Comparison of ENCODE assay signal across 20 cellular contexts in genomic region chr3:62955126-62955525, GRCh38.
A peak's percentile ranks its signal among the peaks of the same experiment; 100 is the strongest.
DNase-seq lines count a peak whose midpoint lies in the region; ATAC-seq, FAIRE-seq and TF ChIP-seq lines count a peak whose summit lies in the region.
"Had no signal": no experiment of that assay in that cellular context is flagged by ENCODE, and none has a peak within 500 bp of the region (broad histone marks: within the 10 kb centered on the region; RNA-seq: fewer than 3 reads in every experiment).

No MANE protein-coding gene starts in this region.

- intact Hi-C loops in Calu3 (cut with micrococcal nuclease; ENCODE audit: unreplicated experiment), result no loop called here

- no peaks in the 10 kb centered on the region for H3K27me3 Mint-ChIP-seq in Calu3 (ENCODE audit: unreplicated experiment)
- H3K27me3 Mint-ChIP-seq: B cell had no signal

- H3K27me3 ChIP-seq in OCI-LY3 (ENCODE audit: low read depth, low read length) (no peaks in the 10 kb centered on the region), iPS-20b (ENCODE audit: insufficient read depth, low read length) (no peaks in the 10 kb centered on the region)

- no peaks in the 10 kb centered on the region for H3K4me1 Mint-ChIP-seq in Calu3 (ENCODE audit: low read depth, unreplicated experiment)
- H3K4me1 Mint-ChIP-seq: B cell had no signal

- CTCF ChIA-PET in Calu3 (lab: Charles Lee), result no interaction called here

- peak; percentile 66 for DNase-seq in NCI-H146 (lab: John Stamatoyannopoulos, UW)
- no peak for DNase-seq in GM19239 (ENCODE audit: insufficient read length, low spot score)
- DNase-seq in Calu3, result no peak
- DNase-seq: COR-L47, GDM1, HFFc6, IMR-90, NCI-H1417, NCI-H1930, NCI-H2171, NCI-H526 treated with DMSO at 0.1 percent for 48 hours, SW 1271 had no signal

- no peaks in the 10 kb centered on the region for H3K9me3 ChIP-seq in OCI-LY3 (ENCODE audit: insufficient read depth, low read length)
- H3K9me3 ChIP-seq in iPS-20b (ENCODE audit: insufficient read depth, low read depth, low read length), result no peaks in the 10 kb centered on the region

- H3K4me2 ChIP-seq in OCI-LY3 (ENCODE audit: low read length), result peak overlapping the region; percentile 45

- no peak overlapping the region for H3K27ac Mint-ChIP-seq in Calu3 (ENCODE audit: unreplicated experiment)
- H3K27ac Mint-ChIP-seq: B cell, HFFc6 had no signal

- no peak for FAIRE-seq in GM19239 (lab: Jason Lieb, UNC)

- no peak overlapping the region for H2AFZ ChIP-seq in OCI-LY3 (ENCODE audit: low read depth, low read length)

- no peaks in the 10 kb centered on the region for H4K20me1 ChIP-seq in OCI-LY3 (ENCODE audit: insufficient read depth, low read length)

- ATAC-seq in GM18511 (IDR thresholded peaks at IDR 0.05; ENCODE audit: unreplicated experiment), result peak; percentile 5
- ATAC-seq in GM18868 (IDR thresholded peaks at IDR 0.05; ENCODE audit: unreplicated experiment), result no peak
- ATAC-seq in GM18502 (IDR thresholded peaks at IDR 0.05; ENCODE audit: poor library complexity, unreplicated experiment), result no peak
- ATAC-seq: Panc1 had no signal

- no peak overlapping the region for H3K4me3 Mint-ChIP-seq in Calu3 (ENCODE audit: low read depth, unreplicated experiment)
- H3K4me3 Mint-ChIP-seq: B cell, HFFc6 had no signal

- no peak for TF ChIP-seq CTCF in OCI-LY3 (IDR thresholded peaks at IDR 0.05; ENCODE audit: low read depth, low read length)
- TF ChIP-seq CTCF in Calu3 (IDR thresholded peaks at IDR 0.05; ENCODE audit: unreplicated experiment), result no peak

- H3K9ac ChIP-seq in OCI-LY3 (ENCODE audit: low read length) (no peak overlapping the region), iPS-20b (ENCODE audit: low read depth, low read length) (no peak overlapping the region)

- no peaks in the 10 kb centered on the region for H3K36me3 ChIP-seq in OCI-LY3 (replicated peaks; ENCODE audit: low read depth, low read length)
- H3K36me3 ChIP-seq in iPS-20b (ENCODE audit: insufficient read depth, low read depth, low read length), result peaks cover 61% of the 10 kb centered on the region

- H3K4me3 ChIP-seq in OCI-LY3 (ENCODE audit: low read length) (peak overlapping the region; percentile 26; the same call in 1 of the 2 replicates), iPS-20b (ENCODE audit: low read length) (0 out of 2 replicates have a peak overlapping the region, but pooled peaks have one; percentile 7)

- no peaks in the 10 kb centered on the region for H3K9me3 Mint-ChIP-seq in Calu3 (ENCODE audit: low read depth, unreplicated experiment)

- no peaks in the 10 kb centered on the region for H3K36me3 Mint-ChIP-seq in Calu3 (ENCODE audit: insufficient read depth, unreplicated experiment)

- BruUV-seq in Calu3 (replicated peaks; lab: Mats Ljungman, UMichigan), result no TSS peak

- H3K27ac ChIP-seq in OCI-LY3 (ENCODE audit: low read length) (peak overlapping the region; percentile 25), iPS-20b (ENCODE audit: low read length) (no peak overlapping the region)
- H3K27ac ChIP-seq: HL-60 had no signal

- H3K79me2 ChIP-seq in OCI-LY3 (ENCODE audit: low read length), result no peaks in the 10 kb centered on the region

- H3K4me1 ChIP-seq in OCI-LY3 (ENCODE audit: low read length) (peaks cover 14% of the 10 kb centered on the region), iPS-20b (ENCODE audit: insufficient read depth, low read length) (peaks cover 10% of the 10 kb centered on the region; the same call in 1 of the 2 replicates)
